In the genomic region with DNA sequence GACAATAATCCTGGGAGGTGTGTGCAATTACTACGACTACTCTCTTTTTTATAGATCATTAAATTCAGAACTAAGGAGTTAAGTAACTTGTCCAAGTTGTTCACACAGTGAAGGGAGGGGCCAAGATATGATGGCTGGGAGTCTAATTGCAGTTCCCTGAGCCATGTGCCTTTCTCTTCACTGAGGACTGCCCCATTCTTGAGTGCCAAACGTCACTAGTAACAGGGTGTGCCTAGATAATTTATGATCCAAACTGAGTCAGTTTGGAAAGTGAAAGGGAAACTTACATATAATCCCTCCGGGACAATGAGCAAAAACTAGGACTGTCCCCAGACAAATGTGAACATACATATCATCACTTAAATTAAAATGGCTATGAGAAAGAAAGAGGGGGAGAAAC, we compare ENCODE assay signal across 13 cellular contexts. TPM values are rescaled to one million over a fixed set of nuclear protein-coding genes. Genes with fewer than 3 reads are reported as not detected.
DNase-seq lines count a peak whose midpoint lies in the region; ATAC-seq, FAIRE-seq and TF ChIP-seq lines count a peak whose summit lies in the region.
"Had no signal": no experiment of that assay in that cellular context is flagged by ENCODE, and none has a peak within 500 bp of the region (broad histone marks: within the 10 kb centered on the region; RNA-seq: fewer than 3 reads in every experiment).

No MANE protein-coding gene starts in this region.

- no peaks in the 10 kb centered on the region for H3F3A ChIP-seq in PC-3 (ENCODE audit: low read length, unreplicated experiment)

- POLR2A ChIA-PET in activated CD4-positive, alpha-beta T cell treated with anti-CD3 and anti-CD28 coated beads for 36 hours (lab: Charles Lee), result no interaction called here
- POLR2A ChIA-PET in PC-3 (lab: Charles Lee; ENCODE audit: unreplicated experiment) (no interaction called here), endothelial cell of umbilical vein (lab: Charles Lee) (no interaction called here)

- H3K36me3 ChIP-seq in PC-3 (ENCODE audit: low read depth, low read length) (0 out of 2 replicates have a peak, but pooled peaks cover 3% of the 10 kb centered on the region), endothelial cell of umbilical vein (ENCODE audit: control insufficient read depth in 2 of 2, extremely low read depth in 1 of 2, insufficient read depth in 2 of 2, low read length in 2 of 2) (no peaks in the 10 kb centered on the region), esophagus muscularis mucosa (no peaks in the 10 kb centered on the region)
- H3K36me3 ChIP-seq: thoracic aorta had no signal

- no peak overlapping the region for H3K9ac ChIP-seq in PC-3 (ENCODE audit: low read length)
- no peak overlapping the region for H3K9ac ChIP-seq in endothelial cell of umbilical vein (replicated peaks; ENCODE audit: extremely low read depth, insufficient read depth, low read length)

- peaks cover 83% of the 10 kb centered on the region for H3K36me3 Mint-ChIP-seq in activated CD4-positive, alpha-beta T cell treated with anti-CD3 and anti-CD28 coated beads for 36 hours (ENCODE audit: low read depth)
- H3K36me3 Mint-ChIP-seq in stimulated activated effector memory CD8-positive, alpha-beta T cell treated with anti-CD3 and anti-CD28 coated beads, Interleukin-12 subunit alpha, Interleukin-12 subunit beta, amount 100 ng/mL, for 72 hours, result peaks cover 64% of the 10 kb centered on the region

- no peaks in the 10 kb centered on the region for H3K27me3 Mint-ChIP-seq in activated CD4-positive, alpha-beta T cell treated with anti-CD3 and anti-CD28 coated beads for 36 hours

- no peak overlapping the region for H3K4me3 ChIP-seq in PC-3 (ENCODE audit: low read length)
- H3K4me3 ChIP-seq in endothelial cell of umbilical vein (replicated peaks in 1 of 3; ENCODE audit: insufficient read depth in 1 of 3, low read depth in 1 of 3, low read length in 3 of 3), result no peak overlapping the region
- no peak overlapping the region for H3K4me3 ChIP-seq in esophagus muscularis mucosa
- H3K4me3 ChIP-seq: coronary artery, thoracic aorta had no signal

- dilution Hi-C loops in endothelial cell of umbilical vein (cut with MboI; ENCODE audit: extremely low pct_ligation_motif_present, low sequenced_read_pairs), result no loop called here

- peaks cover 77% of the 10 kb centered on the region for H3K4me1 Mint-ChIP-seq in activated CD4-positive, alpha-beta T cell treated with anti-CD3 and anti-CD28 coated beads for 36 hours
- H3K4me1 Mint-ChIP-seq in stimulated activated effector memory CD8-positive, alpha-beta T cell treated with anti-CD3 and anti-CD28 coated beads, Interleukin-12 subunit alpha, Interleukin-12 subunit beta, amount 100 ng/mL, for 72 hours, result peaks cover 45% of the 10 kb centered on the region

- no peak overlapping the region for H3K4me3 Mint-ChIP-seq in activated CD4-positive, alpha-beta T cell treated with anti-CD3 and anti-CD28 coated beads for 36 hours
- H3K4me3 Mint-ChIP-seq in stimulated activated effector memory CD8-positive, alpha-beta T cell treated with anti-CD3 and anti-CD28 coated beads, Interleukin-12 subunit alpha, Interleukin-12 subunit beta, amount 100 ng/mL, for 72 hours, result no peak overlapping the region

- peak; percentile 46 for ATAC-seq in activated CD4-positive, alpha-beta T cell treated with anti-CD3 and anti-CD28 coated beads for 36 hours
- ATAC-seq in PC-3 (peak; percentile 86), HG03139 (IDR thresholded peaks at IDR 0.05; ENCODE audit: unreplicated experiment) (no peak)
- ATAC-seq in stimulated activated effector memory CD8-positive, alpha-beta T cell treated with anti-CD3 and anti-CD28 coated beads, Interleukin-12 subunit alpha, Interleukin-12 subunit beta, amount 100 ng/mL, for 72 hours, result peak; percentile 43

- no peak for TF ChIP-seq CTCF in PC-3 (conservative IDR thresholded peaks at IDR 0.05; ENCODE audit: low read depth, low read length)
- TF ChIP-seq CTCF in endothelial cell of umbilical vein (IDR thresholded peaks at IDR 0.05; ENCODE audit: extremely low read depth in 1 of 2, insufficient read depth in 1 of 2, low read depth in 1 of 2, low read length in 2 of 2), result no peak
- TF ChIP-seq CTCF in esophagus muscularis mucosa (IDR thresholded peaks at IDR 0.05), result no peak

- CTCF ChIA-PET in activated CD4-positive, alpha-beta T cell treated with anti-CD3 and anti-CD28 coated beads for 36 hours (lab: Charles Lee), result interaction anchor here (0.6 kb wide), 2 partner anchors 17 to 18 kb away, joined by 3 read pairs; no protein-coding TSS in a partner anchor
- CTCF ChIA-PET in PC-3 (lab: Charles Lee) (no interaction called here), endothelial cell of umbilical vein (lab: Charles Lee) (no interaction called here)

- H3K27ac ChIP-seq in PC-3 (ENCODE audit: low read length), result peak overlapping the region; percentile 48
- H3K27ac ChIP-seq in endothelial cell of umbilical vein (ENCODE audit: insufficient read depth, low read depth, low read length), result no peak overlapping the region
- no peak overlapping the region for H3K27ac ChIP-seq in esophagus muscularis mucosa (replicated peaks in 1 of 4)
- H3K27ac ChIP-seq: coronary artery, thoracic aorta had no signal

- TF ChIP-seq POLR2A in endothelial cell of umbilical vein (IDR thresholded peaks at IDR 0.05; ENCODE audit: low read depth, low read length) (no peak), esophagus muscularis mucosa (IDR thresholded peaks at IDR 0.05; ENCODE audit: low read depth) (no peak)

- H3K79me2 ChIP-seq in PC-3 (ENCODE audit: low read length), result no peaks in the 10 kb centered on the region
- no peaks in the 10 kb centered on the region for H3K79me2 ChIP-seq in endothelial cell of umbilical vein (ENCODE audit: control insufficient read depth, insufficient read depth, low read length)

- H3K9me3 ChIP-seq in PC-3 (ENCODE audit: low read length) (no peaks in the 10 kb centered on the region), endothelial cell of umbilical vein (replicated peaks; ENCODE audit: control insufficient read depth, insufficient read depth, low read length) (no peaks in the 10 kb centered on the region), esophagus muscularis mucosa (no peaks in the 10 kb centered on the region)
- H3K9me3 ChIP-seq: thoracic aorta had no signal

- H3K27me3 ChIP-seq in PC-3 (ENCODE audit: low read length), result no peaks in the 10 kb centered on the region
- no peaks in the 10 kb centered on the region for H3K27me3 ChIP-seq in endothelial cell of umbilical vein (ENCODE audit: control insufficient read depth in 2 of 2, insufficient read depth in 2 of 2, low read length in 2 of 2)
- H3K27me3 ChIP-seq in esophagus muscularis mucosa, result no peaks in the 10 kb centered on the region

- H4K20me1 ChIP-seq in PC-3 (ENCODE audit: low read length) (no peaks in the 10 kb centered on the region), endothelial cell of umbilical vein (replicated peaks; ENCODE audit: control insufficient read depth, extremely low read depth, insufficient read depth, low read length) (no peaks in the 10 kb centered on the region)

- H3K4me2 ChIP-seq in PC-3 (ENCODE audit: low read length) (no peak overlapping the region; the same call in 1 of the 2 replicates), endothelial cell of umbilical vein (ENCODE audit: insufficient read depth, low read length) (no peak overlapping the region)

- H3K4me1 ChIP-seq in PC-3 (ENCODE audit: insufficient read depth, low read length), result peaks cover 15% of the 10 kb centered on the region
- no peaks in the 10 kb centered on the region for H3K4me1 ChIP-seq in endothelial cell of umbilical vein (ENCODE audit: control insufficient read depth, extremely low read depth, insufficient read depth, low read length)
- H3K4me1 ChIP-seq in esophagus muscularis mucosa, result no peaks in the 10 kb centered on the region

- H3K27ac Mint-ChIP-seq in activated CD4-positive, alpha-beta T cell treated with anti-CD3 and anti-CD28 coated beads for 36 hours, result peak overlapping the region; percentile 88
- peak overlapping the region; percentile 48 for H3K27ac Mint-ChIP-seq in stimulated activated effector memory CD8-positive, alpha-beta T cell treated with anti-CD3 and anti-CD28 coated beads, Interleukin-12 subunit alpha, Interleukin-12 subunit beta, amount 100 ng/mL, for 72 hours

- FAIRE-seq in endothelial cell of umbilical vein (lab: Jason Lieb, UNC), result peak; percentile 21

- H3K9me2 ChIP-seq in PC-3 (replicated peaks; ENCODE audit: low read length), result no peaks in the 10 kb centered on the region

- intact Hi-C loops in activated CD4-positive, alpha-beta T cell treated with anti-CD3 and anti-CD28 coated beads for 36 hours (cut with DNase I, micrococcal nuclease), result no loop called here
- intact Hi-C loops in PC-3 (cut with micrococcal nuclease), result no loop called here
- intact Hi-C loops in endothelial cell of umbilical vein (cut with micrococcal nuclease), result no loop called here
- intact Hi-C loops in esophagus muscularis mucosa (cut with DNase I), result no loop called here

- H3K9me3 Mint-ChIP-seq in activated CD4-positive, alpha-beta T cell treated with anti-CD3 and anti-CD28 coated beads for 36 hours (ENCODE audit: low read depth), result peaks cover 3% of the 10 kb centered on the region
- H3K9me3 Mint-ChIP-seq in stimulated activated effector memory CD8-positive, alpha-beta T cell treated with anti-CD3 and anti-CD28 coated beads, Interleukin-12 subunit alpha, Interleukin-12 subunit beta, amount 100 ng/mL, for 72 hours, result no peaks in the 10 kb centered on the region

- H2AFZ ChIP-seq in PC-3 (ENCODE audit: low read length), result peak overlapping the region; percentile 30; the same call in 1 of the 2 replicates
- no peak overlapping the region for H2AFZ ChIP-seq in endothelial cell of umbilical vein (ENCODE audit: low read depth, low read length)

- BruUV-seq in PC-3 (replicated peaks; lab: Mats Ljungman, UMichigan), result no TSS peak
- BruUV-seq in endothelial cell of umbilical vein (replicated peaks; lab: Mats Ljungman, UMichigan), result no TSS peak

- DNase-seq in activated CD4-positive, alpha-beta T cell treated with anti-CD3 and anti-CD28 coated beads for 36 hours, result no peak
- no peak for DNase-seq in activated CD4-positive, alpha-beta T cell treated with anti-CD3 and anti-CD28 coated beads, Interleukin-2, amount 50 U/mL, for 4 hours
- DNase-seq in PC-3, result peak; percentile 58
- DNase-seq in endothelial cell of umbilical vein (ENCODE audit: low read depth, low spot score), result no peak
- no peak for DNase-seq in stimulated activated effector memory CD8-positive, alpha-beta T cell treated with anti-CD3 and anti-CD28 coated beads, Interleukin-12 subunit alpha, Interleukin-12 subunit beta, amount 100 ng/mL, for 72 hours (ENCODE audit: low spot score in 2 of 2)
- DNase-seq in esophagus muscularis mucosa (ENCODE audit: extremely low spot score), result no peak
- DNase-seq in DMS53 treated with DMSO at 0.1 percent for 48 hours (lab: John Stamatoyannopoulos, UW; ENCODE audit: unreplicated experiment), result no peak
- DNase-seq: Karpas-422, NCI-H510A had no signal

- WGBS in esophagus muscularis mucosa, result 57% methylated on average over 3 of the region's 3 CpGs

- no peak for TF ChIP-seq EP300 in esophagus muscularis mucosa (IDR thresholded peaks at IDR 0.05)

- H3K9me1 ChIP-seq in endothelial cell of umbilical vein (replicated peaks; ENCODE audit: control insufficient read depth, extremely low read depth, insufficient read depth, low read length), result no peaks in the 10 kb centered on the region

RNA-seq across cellular contexts. Expression of a gene that starts 20.2 kb away (rescaled TPM):
- 100 to 1,000 TPM; 236 to 246 TPM for total RNA-seq in activated CD4-positive, alpha-beta T cell treated with anti-CD3 and anti-CD28 coated beads for 36 hours
- total RNA-seq in PC-3 (2014; rRNA removed) (7.1 and 7.4 TPM in 2 replicates), endothelial cell of umbilical vein (1.2 TPM in 2 replicates), esophagus muscularis mucosa (10 to 100 TPM in 1 of 4 donors, 1 to 10 TPM in 3; 2.8 to 10.6 (median 4.1) TPM)
- 1.0 and 1.2 TPM in 2 replicates for polyA plus RNA-seq in endothelial cell of umbilical vein
- 1.4 and 1.9 TPM in 2 replicates for polyA plus RNA-seq in endothelial cell of umbilical vein (2011; cell fraction: cytosol; rRNA removed)
- polyA plus RNA-seq in endothelial cell of umbilical vein (2011; cell fraction: nucleus; rRNA removed), result 2.9 and 3.5 TPM in 2 replicates
- polyA plus RNA-seq in endothelial cell of umbilical vein (2012), result 6.5 and 7.6 TPM in 2 replicates
- polyA minus RNA-seq in endothelial cell of umbilical vein, result 1.8 and 2.4 TPM in 2 replicates
- polyA minus RNA-seq in endothelial cell of umbilical vein (2011; cell fraction: cytosol; rRNA and poly(A)+ RNA removed), result 0.61 TPM
- 1.9 and 2.4 TPM in 2 replicates for polyA minus RNA-seq in endothelial cell of umbilical vein (2011; cell fraction: nucleus; rRNA and poly(A)+ RNA removed)
- polyA plus RNA-seq: neural cell had no signal

Comparison
In these comparisons a context has a peak if more than half of its experiments do, and no peak if none do; other contexts are left out.
1. RNA of a gene that starts 20.2 kb away (total RNA-seq): 236 to 246 TPM in activated CD4-positive, alpha-beta T cell treated with anti-CD3 and anti-CD28 coated beads for 36 hours; 7.1 to 7.4 TPM in PC-3, 2.8 to 10.6 TPM in esophagus muscularis mucosa and 1.2 TPM in endothelial cell of umbilical vein; every median in the first group is over 10 times any median in the second.